28 cellular contexts compared by ENCODE assay signal in genomic region chr3:31590650-31591049, GRCh38.
"Had no signal": no experiment of that assay in that cellular context is flagged by ENCODE, and none has a peak within 500 bp of the region (broad histone marks: within the 10 kb centered on the region; RNA-seq: fewer than 3 reads in every experiment).

No MANE protein-coding gene starts in this region.

- H3K36me3 ChIP-seq: ovary, uterus had no signal

- H3K4me2 ChIP-seq: neural progenitor cell, smooth muscle cell had no signal

- H3K9me3 ChIP-seq: ovary, suprapubic skin, testis had no signal

- H3K27me3 ChIP-seq: neural progenitor cell, ovary, spleen, suprapubic skin, testis, tibial artery, transverse colon, upper lobe of right lung, uterus had no signal

- H2AFZ ChIP-seq: neural progenitor cell, parathyroid adenoma had no signal

- DNase-seq: natural killer cell; occipital lobe; ovary; posterior cingulate gyrus; psoas muscle; right cardiac atrium; spleen; stimulated activated CD4-positive, alpha-beta T cell treated with anti-CD3 and anti-CD28 coated beads, Interleukin-12 subunit alpha, Interleukin-12 subunit beta, amount 100 ng/mL, for 4 hours; stimulated activated CD4-positive, alpha-beta T cell treated with anti-CD3 and anti-CD28 coated beads, Interleukin-1b, Interleukin-23, amount 100 ng/mL, for 48 hours; stimulated activated CD4-positive, alpha-beta T cell treated with anti-CD3 and anti-CD28 coated beads, Interleukin-4, amount 100 ng/mL, for 1 hour; stimulated activated CD4-positive, alpha-beta T cell treated with anti-CD3 and anti-CD28 coated beads, Interleukin-4, amount 100 ng/mL, for 4 hours; stimulated activated CD8-positive, alpha-beta memory T cell treated with anti-CD3 and anti-CD28 coated beads, Interleukin-4, amount 100 ng/mL, for 48 hours; stimulated activated naive CD4-positive, alpha-beta T cell; stimulated activated naive CD8-positive, alpha-beta T cell treated with anti-CD3 and anti-CD28 coated beads, Interleukin-15, amount 100 ng/mL, for 72 hours; stimulated activated naive CD8-positive, alpha-beta T cell treated with anti-CD3 and anti-CD28 coated beads, Interleukin-15, Interleukin-2, amounts not matched to agents 100 U/mL and 50 U/mL, for 24 hours; substantia nigra; testis; tibial artery; transverse colon; upper lobe of right lung; uterus had no signal

- H3K4me1 ChIP-seq: neural progenitor cell, parathyroid adenoma, suprapubic skin, testis, tibial artery, upper lobe of right lung, uterus had no signal

- H3K4me3 ChIP-seq: neural progenitor cell, ovary, psoas muscle, skin epidermis, smooth muscle cell, spleen, suprapubic skin, testis, tibial artery, transverse colon, upper lobe of right lung, uterus had no signal

- H3K27ac ChIP-seq: neural progenitor cell, ovary, parathyroid adenoma, psoas muscle, skin epidermis, spleen, suprapubic skin, testis, tibial artery, transverse colon, upper lobe of right lung, uterus had no signal

- ATAC-seq: natural killer cell; psoas muscle; right cardiac atrium; sciatic nerve; stimulated activated memory B cell treated with anti-CD40 and anti-IgM and Interleukin-4, amounts not matched to agents 10 μg/mL and 1 μg/mL and 100 μg/mL, for 72 hours; stimulated activated naive CD8-positive, alpha-beta T cell treated with anti-CD3 and anti-CD28 coated beads, Interleukin-15, amount 100 ng/mL, for 72 hours; stimulated activated naive CD8-positive, alpha-beta T cell treated with anti-CD3 and anti-CD28 coated beads, Interleukin-15, Interleukin-2, amounts not matched to agents 100 U/mL and 50 U/mL, for 24 hours; upper lobe of right lung had no signal

- H3K9ac ChIP-seq: neural progenitor cell, parathyroid adenoma had no signal
